8 cellular contexts compared by ENCODE assay signal in the genomic region with DNA sequence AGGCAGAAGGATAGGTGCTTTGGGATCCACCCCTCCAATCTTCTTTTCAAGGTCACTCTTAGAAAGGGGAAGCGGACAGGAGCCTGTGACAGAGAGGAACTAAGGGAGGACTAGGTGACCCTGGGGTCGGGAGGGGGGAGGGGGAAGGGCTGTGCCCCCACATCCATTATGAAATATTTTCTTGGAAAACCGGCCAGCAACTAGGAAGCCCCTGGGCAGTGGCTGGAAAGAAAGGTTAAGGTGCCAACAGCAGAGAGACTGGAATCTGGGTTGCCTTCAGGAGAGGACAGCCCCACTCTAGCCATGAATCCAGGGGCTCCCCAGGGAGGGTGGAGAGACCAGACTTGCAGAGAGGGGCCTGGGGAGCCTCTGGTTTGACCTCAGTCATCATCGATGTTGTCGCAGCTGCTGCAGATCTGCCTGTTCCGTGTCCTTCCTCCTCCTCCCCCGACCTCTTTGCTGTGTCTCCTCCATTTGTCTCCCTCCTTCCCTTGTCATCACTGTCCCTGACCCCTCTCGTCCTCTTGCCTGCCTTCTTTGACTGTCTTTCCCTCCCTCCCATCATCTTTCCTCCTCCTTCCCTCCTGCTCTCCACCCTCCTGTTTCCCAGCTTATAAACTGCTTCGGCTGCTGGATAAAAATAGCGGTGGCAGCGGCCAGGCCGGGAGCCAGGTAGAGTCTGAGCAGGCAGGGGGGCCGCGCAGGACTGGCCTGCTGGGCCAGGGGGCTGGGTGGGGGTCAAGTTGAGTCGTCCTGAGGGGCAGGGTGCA. TPM values are rescaled to one million over a fixed set of nuclear protein-coding genes. Genes with fewer than 3 reads are reported as not detected.
A peak's percentile ranks its signal among the peaks of the same experiment; 100 is the strongest.
DNase-seq lines count a peak whose midpoint lies in the region; ATAC-seq and TF ChIP-seq lines count a peak whose summit lies in the region.
"Had no signal": no experiment of that assay in that cellular context is flagged by ENCODE, and none has a peak within 500 bp of the region (broad histone marks: within the 10 kb centered on the region; RNA-seq: fewer than 3 reads in every experiment).

No MANE protein-coding gene starts in this region.

- in situ Hi-C loops in transverse colon (cut with MboI; ENCODE audit: low pct_ligation_motif_present in 1 of 4, low pct_unique_long_range_greater_than_20kb in 1 of 4, low sequenced_read_pairs in 3 of 4): no loop called here

- DNase-seq in SKM-1 treated with dmso at 0.1 percent for 144 hours (lab: John Stamatoyannopoulos, UW; ENCODE audit: unreplicated experiment): peak; percentile 40
- DNase-seq in SKM-1 (lab: John Stamatoyannopoulos, UW; ENCODE audit: unreplicated experiment): no peak
- peak in 2 of 3 donors; percentile 79 to 80 for DNase-seq in right cardiac atrium
- no peak for DNase-seq in transverse colon
- DNase-seq in stimulated activated naive CD8-positive, alpha-beta T cell treated with anti-CD3 and anti-CD28 coated beads, Interleukin-15, Interleukin-2, amounts not matched to agents 100 U/mL and 50 U/mL, for 24 hours: no peak

- H3K4me3 ChIP-seq in right cardiac atrium (ENCODE audit: low read length) (peak overlapping the region; percentile 1), transverse colon (no peak overlapping the region)

- TF ChIP-seq EP300 in transverse colon (IDR thresholded peaks at IDR 0.05; ENCODE audit: low read depth): no peak

- WGBS in right cardiac atrium: 30% methylated on average over 15 of the region's 15 CpGs
- 52 to 71% methylated on average over 3 to 15 of the region's 15 CpGs for WGBS in transverse colon (ENCODE audit: low coverage in 1 of 2), 2 donors

- H3K9me3 ChIP-seq in right cardiac atrium (ENCODE audit: control insufficient read depth, low read length) (no peaks in the 10 kb centered on the region), transverse colon (no peaks in the 10 kb centered on the region)

- intact Hi-C loops in right cardiac atrium (cut with DNase I) (no loop called here), transverse colon (cut with DNase I; ENCODE audit: low total_unique reads) (no loop called here)

- no peak for TF ChIP-seq POLR2A in transverse colon (IDR thresholded peaks at IDR 0.05)

- no peaks in the 10 kb centered on the region for H3K36me3 ChIP-seq in transverse colon

- H3K4me1 ChIP-seq in right cardiac atrium (ENCODE audit: control insufficient read depth, insufficient read depth, low read length) (peaks cover 30% of the 10 kb centered on the region), transverse colon (peaks cover 27 to 65% (median 43%) of the 10 kb centered on the region in 4 donors)

- no peak for TF ChIP-seq CTCF in transverse colon (IDR thresholded peaks at IDR 0.05)

- H3K27me3 ChIP-seq in right cardiac atrium (ENCODE audit: control insufficient read depth, insufficient read depth) (no peaks in the 10 kb centered on the region), transverse colon (peaks cover 4% of the 10 kb centered on the region)

- H3K27ac ChIP-seq in right cardiac atrium (ENCODE audit: low read length) (peak overlapping the region; percentile 91), transverse colon (peak overlapping the region; percentile 33 to 94 (median 86))

- peak in 1 of 2 donors; percentile 2 for ATAC-seq in right cardiac atrium
- no peak for ATAC-seq in GM21515 (IDR thresholded peaks at IDR 0.05; ENCODE audit: unreplicated experiment)
- no peak for ATAC-seq in stimulated activated naive CD8-positive, alpha-beta T cell treated with anti-CD3 and anti-CD28 coated beads, Interleukin-15, Interleukin-2, amounts not matched to agents 100 U/mL and 50 U/mL, for 24 hours

RNA-seq across cellular contexts. Expression of gene SLC29A1, which starts 3.2 kb away (rescaled TPM):
- total RNA-seq in right cardiac atrium: 100 to 1,000 TPM; 129 to 177 (median 144) TPM
- 63.2 TPM for polyA plus RNA-seq in right cardiac atrium
- 10 to 100 TPM; 25.1 to 45.2 (median 35.6) TPM for total RNA-seq in transverse colon

RNA-seq across cellular contexts. Expression of gene MYMX, which starts 9.8 kb away (rescaled TPM):
- total RNA-seq in right cardiac atrium (1 to 10 TPM in 1 of 4 donors, under 1 TPM in 3; 0.54 to 2.3 (median 0.77) TPM), transverse colon (under 1 TPM in 1 of 4 donors, not detected in 3; 0.95 TPM)
- 0.88 TPM for polyA plus RNA-seq in right cardiac atrium
- total RNA-seq: SK-MEL-5 had no signal
- polyA plus RNA-seq: AG04450 had no signal

RNA-seq across cellular contexts. Expression of gene HSP90AB1, which starts 20.3 kb away (rescaled TPM):
- total RNA-seq in right cardiac atrium: 100 to 1,000 TPM; 677 to 993 (median 871) TPM
- polyA plus RNA-seq in right cardiac atrium: 586 TPM
- 100 to 1,000 TPM; 105 to 371 (median 242) TPM for total RNA-seq in transverse colon

RNA-seq across cellular contexts. Expression of gene SLC35B2, which starts 30.8 kb away (rescaled TPM):
- 10 to 100 TPM; 21.0 to 25.2 (median 23.0) TPM for total RNA-seq in right cardiac atrium
- 15.8 TPM for polyA plus RNA-seq in right cardiac atrium
- total RNA-seq in transverse colon: 10 to 100 TPM in 3 of 4 donors, 1 to 10 TPM in 1; 9.0 to 36.4 (median 22.5) TPM

RNA-seq across cellular contexts. Expression of gene NFKBIE, which starts 38.8 kb away (rescaled TPM):
- total RNA-seq in right cardiac atrium: 1 to 10 TPM; 3.7 to 5.5 (median 4.3) TPM
- 2.6 TPM for polyA plus RNA-seq in right cardiac atrium
- 10 to 100 TPM in 3 of 4 donors, 1 to 10 TPM in 1; 2.6 to 67.3 (median 19.0) TPM for total RNA-seq in transverse colon

Comparison
In these comparisons a context has a peak if more than half of its experiments do, and no peak if none do; other contexts are left out.
1. DNase-seq: peak in SKM-1 treated with dmso at 0.1 percent for 144 hours (single experiment) and right cardiac atrium (2 of 3); none in SKM-1 (single experiment), transverse colon (single experiment) and stimulated activated naive CD8-positive, alpha-beta T cell treated with anti-CD3 and anti-CD28 coated beads, Interleukin-15, Interleukin-2, amounts not matched to agents 100 U/mL and 50 U/mL, for 24 hours (single experiment).